Comparison of ENCODE assay signal across 13 cellular contexts in genomic region chr16:64412578-64413280, GRCh38.
DNase-seq lines count a peak whose midpoint lies in the region; ATAC-seq and TF ChIP-seq lines count a peak whose summit lies in the region.
"Had no signal": no experiment of that assay in that cellular context is flagged by ENCODE, and none has a peak within 500 bp of the region (broad histone marks: within the 10 kb centered on the region; RNA-seq: fewer than 3 reads in every experiment).

No MANE protein-coding gene starts in this region.

- peak overlapping the region; percentile 22 for H3K4me2 ChIP-seq in osteoblast (ENCODE audit: insufficient read depth, low read length)

- H3K36me3 Mint-ChIP-seq in activated T-cell treated with anti-CD3 and anti-CD28 coated beads, Interleukin-2, amount 50 U/mL, for 4 hours (ENCODE audit: insufficient read depth): no peaks in the 10 kb centered on the region

- no peaks in the 10 kb centered on the region for H3K9me3 ChIP-seq in osteoblast (ENCODE audit: low read depth, low read length)
- H3K9me3 ChIP-seq: testis had no signal

- H3K4me3 Mint-ChIP-seq in activated T-cell treated with anti-CD3 and anti-CD28 coated beads, Interleukin-2, amount 50 U/mL, for 4 hours: no peak overlapping the region

- TF ChIP-seq CTCF in osteoblast (IDR thresholded peaks at IDR 0.05; ENCODE audit: extremely low read depth, low read depth, low read length): no peak

- H3K27me3 Mint-ChIP-seq in activated T-cell treated with anti-CD3 and anti-CD28 coated beads, Interleukin-2, amount 50 U/mL, for 4 hours (ENCODE audit: low read depth): no peaks in the 10 kb centered on the region

- H3K27ac ChIP-seq in osteoblast (ENCODE audit: low read depth, low read length): peak overlapping the region; percentile 58
- H3K27ac ChIP-seq: testis had no signal

- H3K4me1 ChIP-seq in osteoblast (ENCODE audit: insufficient read depth, low read length): peaks cover 32% of the 10 kb centered on the region

- no peaks in the 10 kb centered on the region for H3K4me1 Mint-ChIP-seq in activated T-cell treated with anti-CD3 and anti-CD28 coated beads, Interleukin-2, amount 50 U/mL, for 4 hours (ENCODE audit: low read depth)

- DNase-seq in EL (peak; percentile 52), SK-MEL-5 (ENCODE audit: low read depth, low spot score) (peak; percentile 52), fibroblast of gingiva (ENCODE audit: low read depth) (peak; percentile 38), osteoblast (ENCODE audit: insufficient read length, low spot score, missing footprints) (peak; percentile 59), DMS153 (lab: John Stamatoyannopoulos, UW) (no peak), inferior parietal cortex (ENCODE audit: extremely low spot score) (no peak)
- DNase-seq in activated T-cell treated with anti-CD3 and anti-CD28 coated beads, Interleukin-2, amount 50 U/mL, for 4 hours: no peak
- DNase-seq: central memory CD4-positive, alpha-beta T cell; DMS 273 treated with DMSO at 0.1 percent for 48 hours; nucleus accumbens; stimulated activated CD4-positive, alpha-beta T cell treated with anti-CD3 and anti-CD28 coated beads, Interleukin-12 subunit alpha, Interleukin-12 subunit beta, amount 100 ng/mL, for 4 hours; testis had no signal

- H2AFZ ChIP-seq in osteoblast (ENCODE audit: low read length): no peak overlapping the region

- in situ Hi-C loops in SK-MEL-5 (cut with HindIII; ENCODE audit: low pct_unique_long_range_greater_than_20kb, low sequenced_read_pairs): no loop called here

- H3K27me3 ChIP-seq in osteoblast (ENCODE audit: insufficient read depth, low read length): no peaks in the 10 kb centered on the region
- H3K27me3 ChIP-seq: testis had no signal

- no peak overlapping the region for H3K4me3 ChIP-seq in osteoblast (ENCODE audit: insufficient read depth, low read length)
- H3K4me3 ChIP-seq: testis had no signal

- ATAC-seq in GM21367 (IDR thresholded peaks at IDR 0.05; ENCODE audit: unreplicated experiment): no peak
- no peak for ATAC-seq in activated T-cell treated with anti-CD3 and anti-CD28 coated beads, Interleukin-2, amount 50 U/mL, for 4 hours

- no peaks in the 10 kb centered on the region for H4K20me1 ChIP-seq in osteoblast (ENCODE audit: insufficient read depth, low read length)

- H3K9me3 Mint-ChIP-seq in activated T-cell treated with anti-CD3 and anti-CD28 coated beads, Interleukin-2, amount 50 U/mL, for 4 hours: peaks cover 17% of the 10 kb centered on the region

- no peaks in the 10 kb centered on the region for H3K36me3 ChIP-seq in osteoblast (ENCODE audit: insufficient read depth, low read length)

- no peaks in the 10 kb centered on the region for H3K79me2 ChIP-seq in osteoblast (ENCODE audit: insufficient read depth, low read length)

Comparison
In these comparisons a context has a peak if more than half of its experiments do, and no peak if none do; other contexts are left out.
1. DNase-seq: peak in EL (single experiment), SK-MEL-5 (single experiment), fibroblast of gingiva (single experiment) and osteoblast (single experiment); none in DMS153 (single experiment), activated T-cell treated with anti-CD3 and anti-CD28 coated beads, Interleukin-2, amount 50 U/mL, for 4 hours (single experiment) and inferior parietal cortex (single experiment).